ENCODE assay signal across 10 cellular contexts in genomic region chr17:31509805-31510177, GRCh38.
DNase-seq lines count a peak whose midpoint lies in the region; ATAC-seq, FAIRE-seq and TF ChIP-seq lines count a peak whose summit lies in the region.
"Had no signal": no experiment of that assay in that cellular context is flagged by ENCODE, and none has a peak within 500 bp of the region (broad histone marks: within the 10 kb centered on the region; RNA-seq: fewer than 3 reads in every experiment).

No MANE protein-coding gene starts in this region.

- BruUV-seq in GM12878 (replicated peaks; lab: Mats Ljungman, UMichigan): no TSS peak

- H3K4me2 ChIP-seq in GM12878 (ENCODE audit: control insufficient read depth, insufficient read depth): peak overlapping the region; percentile 98

- ATAC-seq in Right ventricle myocardium inferior (peak; percentile 62), GM12878 (no peak), memory B cell (ENCODE audit: low read depth) (no peak), GM18517 (IDR thresholded peaks at IDR 0.05; ENCODE audit: unreplicated experiment) (no peak), HG03159 (IDR thresholded peaks at IDR 0.05; ENCODE audit: unreplicated experiment) (no peak)

- 81% methylated on average over 5 of the region's 5 CpGs for WGBS in GM12878 (ENCODE audit: insufficient coverage, insufficient replicate concordance, low lambda C conversion rate, missing lambda C conversion rate)

- H3K4me3 ChIP-seq in GM12878 (peak overlapping the region; percentile 55), vagina (no peak overlapping the region)
- H3K4me3 ChIP-seq: esophagus muscularis mucosa had no signal

- peak overlapping the region; percentile 62 for H2AFZ ChIP-seq in GM12878 (ENCODE audit: control insufficient read depth, low read depth, low read length)

- POLR2A ChIA-PET in GM12878 (lab: Charles Lee): interaction anchor here (0.8 to 4.0 kb wide), 4 partner anchors 11 to 40 kb away, joined by 3 to 30 read pairs (median 16); no protein-coding TSS in a partner anchor

- peak overlapping the region; percentile 91 for H3K27ac Mint-ChIP-seq in memory B cell
- H3K27ac Mint-ChIP-seq: nephron progenitor cell had no signal

- H3K27ac ChIP-seq in GM12878 (ENCODE audit: control insufficient read depth, insufficient read depth) (peak overlapping the region; percentile 91; the same call in 1 of the 2 replicates), vagina (peak overlapping the region; percentile 17)
- H3K27ac ChIP-seq: esophagus muscularis mucosa had no signal

- peak; percentile 66 for DNase-seq in Right ventricle myocardium inferior (ENCODE audit: missing footprints)
- DNase-seq in cardiac septum (ENCODE audit: low spot score): no peak
- no peak for DNase-seq in GM12878 (ENCODE audit: low read depth, low spot score)
- no peak for DNase-seq in memory B cell (ENCODE audit: low spot score in 2 of 2)
- DNase-seq in vagina (ENCODE audit: extremely low spot score in 2 of 2): no peak
- DNase-seq in GM19238 (ENCODE audit: insufficient read length, low spot score): no peak
- DNase-seq: nephron progenitor cell had no signal

- peak overlapping the region; percentile 75 for H3K4me3 Mint-ChIP-seq in memory B cell
- H3K4me3 Mint-ChIP-seq: nephron progenitor cell had no signal

- H3K36me3 ChIP-seq in GM12878 (ENCODE audit: control insufficient read depth in 2 of 2, insufficient read depth in 2 of 2, low read length in 1 of 2) (peaks cover 2 to 3% of the 10 kb centered on the region in 2 experiments; a peak in 2 of 4 replicates), vagina (no peaks in the 10 kb centered on the region)
- H3K36me3 ChIP-seq: esophagus muscularis mucosa had no signal

- intact Hi-C loops in Right ventricle myocardium inferior (cut with DNase I) (no loop called here), cardiac septum (cut with DNase I) (no loop called here), GM12878 (cut with micrococcal nuclease; ENCODE audit: unreplicated experiment) (no loop called here), vagina (cut with DNase I) (no loop called here)

- H3K9ac ChIP-seq in GM12878 (ENCODE audit: control insufficient read depth, insufficient read depth, low read length): peak overlapping the region; percentile 82

- RAD21 ChIA-PET in GM12878 (lab: Charles Lee; ENCODE audit: unreplicated experiment): interaction anchor here (1.0 to 4.7 kb wide), 8 partner anchors 17 to 333 kb away, joined by 3 to 61 read pairs (median 6); no protein-coding TSS in a partner anchor

- no peaks in the 10 kb centered on the region for H4K20me1 ChIP-seq in GM12878 (ENCODE audit: control insufficient read depth, insufficient read depth)

- no peaks in the 10 kb centered on the region for H3K27me3 Mint-ChIP-seq in memory B cell

- peaks cover 41% of the 10 kb centered on the region for H3K4me1 Mint-ChIP-seq in memory B cell

- no peak for TF ChIP-seq EP300 in GM12878 (IDR thresholded peaks at IDR 0.05; ENCODE audit: borderline replicate concordance in 1 of 2, control insufficient read depth in 1 of 2, low read depth in 2 of 2, low read length in 2 of 2)

- H3K4me1 ChIP-seq in GM12878 (ENCODE audit: control insufficient read depth, insufficient read depth, low read length) (peaks cover 27% of the 10 kb centered on the region), vagina (peaks cover 21% of the 10 kb centered on the region)

- no peak for TF ChIP-seq RAD21 in GM12878 (IDR thresholded peaks at IDR 0.05; ENCODE audit: insufficient read depth, low read depth, low read length)

- TF ChIP-seq POLR2A in GM12878 (IDR thresholded peaks at IDR 0.05; ENCODE audit: low read depth, low read length): no peak
- TF ChIP-seq POLR2A in vagina (IDR thresholded peaks at IDR 0.05): no peak

- SMC1A ChIA-PET in GM12878 (lab: Charles Lee; ENCODE audit: uncharacterized antibody, unreplicated experiment): interaction anchor here (0.9 to 4.4 kb wide), 9 partner anchors 10 to 71 kb away, joined by 3 to 60 read pairs (median 4); no protein-coding TSS in a partner anchor

- no peak for FAIRE-seq in GM12878 (lab: Jason Lieb, UNC)

- TF ChIP-seq CTCF in GM12878 (IDR thresholded peaks at IDR 0.05 in 2 of 3, conservative IDR thresholded peaks at IDR 0.05 in 1 of 3; ENCODE audit: control insufficient read depth in 2 of 3, extremely low read depth in 1 of 3, insufficient read depth in 1 of 3, low read depth in 3 of 3, low read length in 3 of 3): no peak
- TF ChIP-seq CTCF in vagina (IDR thresholded peaks at IDR 0.05): no peak

- CTCF ChIA-PET in GM12878 (lab: Yijun Ruan, JAX): interaction anchor here (0.6 to 4.0 kb wide), 13 partner anchors 10 to 332 kb away, joined by 3 to 23 read pairs (median 4); no protein-coding TSS in a partner anchor

- H3K9me3 Mint-ChIP-seq in memory B cell: no peaks in the 10 kb centered on the region
- H3K9me3 Mint-ChIP-seq: nephron progenitor cell had no signal

- in situ Hi-C loops in GM12878 (cut with MboI): no loop called here

- H3K79me2 ChIP-seq in GM12878 (ENCODE audit: control insufficient read depth, insufficient read depth, low read length): peaks cover 16% of the 10 kb centered on the region

- H3K36me3 Mint-ChIP-seq in memory B cell: peaks cover 4% of the 10 kb centered on the region

- H3K9me3 ChIP-seq in GM12878 (replicated peaks; ENCODE audit: control insufficient read depth, insufficient read depth, low read length): no peaks in the 10 kb centered on the region
- H3K9me3 ChIP-seq in vagina: no peaks in the 10 kb centered on the region
- H3K9me3 ChIP-seq: esophagus muscularis mucosa had no signal

- no peaks in the 10 kb centered on the region for H3K27me3 ChIP-seq in GM12878 (replicated peaks in 1 of 2; ENCODE audit: control insufficient read depth in 2 of 2, insufficient read depth in 2 of 2, low read length in 1 of 2)
- H3K27me3 ChIP-seq in vagina: no peaks in the 10 kb centered on the region

TF ChIP-seq in GM12878, 131 proteins besides CTCF, POLR2A, EP300 and RAD21:
- TF ChIP-seq ZNF274 (IDR thresholded peaks at IDR 0.05; ENCODE audit: insufficient read depth, insufficient read length) (no peak), SREBF2 (IDR thresholded peaks at IDR 0.05; ENCODE audit: low read length) (no peak), MEF2A (IDR thresholded peaks at IDR 0.05; ENCODE audit: insufficient read depth, low read depth, low read length) (no peak), BACH1 (IDR thresholded peaks at IDR 0.05; ENCODE audit: borderline replicate concordance) (no peak), LARP7 (IDR thresholded peaks at IDR 0.05) (no peak), SP1 (IDR thresholded peaks at IDR 0.05; ENCODE audit: low read depth, low read length) (no peak)
